8 cellular contexts compared by ENCODE assay signal in genomic region chr22:35540600-35541253, GRCh38. TPM values are rescaled to one million over a fixed set of nuclear protein-coding genes. Genes with fewer than 3 reads are reported as not detected.
A peak's percentile ranks its signal among the peaks of the same experiment; 100 is the strongest.
DNase-seq lines count a peak whose midpoint lies in the region; ATAC-seq, FAIRE-seq and TF ChIP-seq lines count a peak whose summit lies in the region.

RASD2 (plus strand) TSS chr22:35540831; CDS start chr22:35546810, 5,979 bp downstream.

- peaks cover 9 to 13% (median 9%) of the 10 kb centered on the region in 3 donors for H3K4me1 Mint-ChIP-seq in IgD-negative memory B cell
- peaks cover 11 to 25% (median 22%) of the 10 kb centered on the region in 4 donors for H3K4me1 Mint-ChIP-seq in naive thymus-derived CD8-positive, alpha-beta T cell

- CTCF ChIA-PET in endothelial cell of umbilical vein (lab: Charles Lee): interaction anchor here (1.0 to 2.3 kb wide), 6 partner anchors 8 to 110 kb away, joined by 3 to 12 read pairs (median 4); no protein-coding TSS in a partner anchor

- no TSS peak for BruUV-seq in endothelial cell of umbilical vein (replicated peaks; lab: Mats Ljungman, UMichigan)

- H3K9me3 Mint-ChIP-seq in IgD-negative memory B cell: no peaks in the 10 kb centered on the region
- H3K9me3 Mint-ChIP-seq in naive thymus-derived CD8-positive, alpha-beta T cell: no peaks in the 10 kb centered on the region

- H3K4me1 ChIP-seq in ES-I3 (ENCODE audit: insufficient read depth, low read length): peaks cover 13% of the 10 kb centered on the region; the same call in 1 of the 2 replicates
- H3K4me1 ChIP-seq in endothelial cell of umbilical vein (ENCODE audit: control insufficient read depth, extremely low read depth, insufficient read depth, low read length): peaks cover 14% of the 10 kb centered on the region

- H3K36me3 Mint-ChIP-seq in IgD-negative memory B cell: peaks cover 2% of the 10 kb centered on the region
- H3K36me3 Mint-ChIP-seq in naive thymus-derived CD8-positive, alpha-beta T cell: no peaks in the 10 kb centered on the region

- no peaks in the 10 kb centered on the region for H3K79me2 ChIP-seq in endothelial cell of umbilical vein (ENCODE audit: control insufficient read depth, insufficient read depth, low read length)

- H2AFZ ChIP-seq in endothelial cell of umbilical vein (ENCODE audit: low read depth, low read length): peak within 1 kb of the TSS; percentile 92

- H3K9ac ChIP-seq in ES-I3 (ENCODE audit: low read depth, low read length) (peak within 1 kb of the TSS; percentile 60), endothelial cell of umbilical vein (replicated peaks; ENCODE audit: extremely low read depth, insufficient read depth, low read length) (no peak within 1 kb of the TSS)

- H3K27ac Mint-ChIP-seq in IgD-negative memory B cell: no peak within 1 kb of the TSS
- H3K27ac Mint-ChIP-seq in naive thymus-derived CD8-positive, alpha-beta T cell: peak within 1 kb of the TSS in 6 of 10 donors; percentile 18 to 61 (median 49)

- no peaks in the 10 kb centered on the region for H4K20me1 ChIP-seq in endothelial cell of umbilical vein (replicated peaks; ENCODE audit: control insufficient read depth, extremely low read depth, insufficient read depth, low read length)

- no peaks in the 10 kb centered on the region for H3K9me1 ChIP-seq in endothelial cell of umbilical vein (replicated peaks; ENCODE audit: control insufficient read depth, extremely low read depth, insufficient read depth, low read length)

- H3K36me3 ChIP-seq in ES-I3 (ENCODE audit: insufficient read depth, low read length) (no peaks in the 10 kb centered on the region), endothelial cell of umbilical vein (ENCODE audit: control insufficient read depth in 2 of 2, extremely low read depth in 1 of 2, insufficient read depth in 2 of 2, low read length in 2 of 2) (no peaks in the 10 kb centered on the region)

- H3K4me3 ChIP-seq in endothelial cell of umbilical vein (replicated peaks in 1 of 3; ENCODE audit: insufficient read depth in 1 of 3, low read depth in 1 of 3, low read length in 3 of 3): peak within 1 kb of the TSS in 2 of 3 experiments; percentile 24 to 41

- peak within 1 kb of the TSS; percentile 60 to 91 (median 72) for H3K4me3 Mint-ChIP-seq in IgD-negative memory B cell
- peak within 1 kb of the TSS; percentile 68 to 87 (median 76) for H3K4me3 Mint-ChIP-seq in naive thymus-derived CD8-positive, alpha-beta T cell

- no peak for FAIRE-seq in endothelial cell of umbilical vein (lab: Jason Lieb, UNC)

- TF ChIP-seq POLR2A in endothelial cell of umbilical vein (IDR thresholded peaks at IDR 0.05; ENCODE audit: low read depth, low read length): no peak

- peak; percentile 33 to 44 for DNase-seq in activated CD4-positive, alpha-beta T cell treated with anti-CD3 and anti-CD28 coated beads for 4 hours
- no peak for DNase-seq in endothelial cell of umbilical vein (ENCODE audit: low read depth, low spot score)
- DNase-seq in naive thymus-derived CD8-positive, alpha-beta T cell: peak in 7 of 10 donors; percentile 15 to 47 (median 28)
- DNase-seq in superior temporal gyrus (ENCODE audit: extremely low spot score): peak; percentile 41
- DNase-seq in NCI-H2081 treated with DMSO at 0.1 percent for 48 hours (lab: John Stamatoyannopoulos, UW): no peak

- intact Hi-C loops in endothelial cell of umbilical vein (cut with micrococcal nuclease): loop anchor here (5.0 kb wide), 1 partner anchor 68 kb away; no protein-coding TSS in a partner anchor

- no peak within 1 kb of the TSS for H3K27ac ChIP-seq in endothelial cell of umbilical vein (ENCODE audit: insufficient read depth, low read depth, low read length)

- POLR2A ChIA-PET in endothelial cell of umbilical vein (lab: Charles Lee): no interaction called here
- POLR2A ChIA-PET in naive thymus-derived CD8-positive, alpha-beta T cell (lab: Charles Lee): interaction anchor here (0.6 to 2.7 kb wide), 2 partner anchors 11 to 161 kb away, joined by 5 to 15 read pairs; no protein-coding TSS in a partner anchor

- peaks cover 24 to 26% of the 10 kb centered on the region in 2 experiments for H3K27me3 ChIP-seq in endothelial cell of umbilical vein (ENCODE audit: control insufficient read depth in 2 of 2, insufficient read depth in 2 of 2, low read length in 2 of 2)

- no peak for TF ChIP-seq CTCF in endothelial cell of umbilical vein (IDR thresholded peaks at IDR 0.05; ENCODE audit: extremely low read depth in 1 of 2, insufficient read depth in 1 of 2, low read depth in 1 of 2, low read length in 2 of 2)

- ATAC-seq in naive thymus-derived CD8-positive, alpha-beta T cell: peak; percentile 62 to 66
- ATAC-seq in GM21423 (IDR thresholded peaks at IDR 0.05; ENCODE audit: unreplicated experiment): no peak

- no peaks in the 10 kb centered on the region for H3K9me3 ChIP-seq in ES-I3 (ENCODE audit: control insufficient read depth, insufficient read depth, low read length)
- H3K9me3 ChIP-seq in endothelial cell of umbilical vein (replicated peaks; ENCODE audit: control insufficient read depth, insufficient read depth, low read length): no peaks in the 10 kb centered on the region

- H3K27me3 Mint-ChIP-seq in IgD-negative memory B cell: peaks cover 32% of the 10 kb centered on the region
- peaks cover 14 to 45% (median 26%) of the 10 kb centered on the region in 5 donors for H3K27me3 Mint-ChIP-seq in naive thymus-derived CD8-positive, alpha-beta T cell

- peak within 1 kb of the TSS; percentile 78 for H3K4me2 ChIP-seq in endothelial cell of umbilical vein (ENCODE audit: insufficient read depth, low read length)

- dilution Hi-C loops in endothelial cell of umbilical vein (cut with MboI; ENCODE audit: extremely low pct_ligation_motif_present, low sequenced_read_pairs): no loop called here

TF ChIP-seq in endothelial cell of umbilical vein, 7 proteins besides CTCF, POLR2A, EP300 and RAD21:
- no peak for TF ChIP-seq FOS (IDR thresholded peaks at IDR 0.05; ENCODE audit: borderline replicate concordance, insufficient read depth, low read length)

RNA-seq across cellular contexts. Expression of gene RASD2, which starts in this region (rescaled TPM):
- polyA plus RNA-seq in IgD-negative memory B cell: not detected
- not detected in 2 replicates for total RNA-seq in endothelial cell of umbilical vein
- polyA plus RNA-seq in endothelial cell of umbilical vein: not detected in 2 replicates
- 0.01 TPM in 1 of 2 replicates, not detected in the other for polyA plus RNA-seq in endothelial cell of umbilical vein (2011; cell fraction: cytosol; rRNA removed)
- polyA plus RNA-seq in endothelial cell of umbilical vein (2011; cell fraction: nucleus; rRNA removed): not detected in 2 replicates
- polyA plus RNA-seq in endothelial cell of umbilical vein (2012): not detected in 2 replicates
- not detected in 2 replicates for polyA minus RNA-seq in endothelial cell of umbilical vein
- polyA minus RNA-seq in endothelial cell of umbilical vein (2011; cell fraction: cytosol; rRNA and poly(A)+ RNA removed): not detected
- not detected in 2 replicates for polyA minus RNA-seq in endothelial cell of umbilical vein (2011; cell fraction: nucleus; rRNA and poly(A)+ RNA removed)
- not detected for total RNA-seq in naive thymus-derived CD8-positive, alpha-beta T cell
- under 1 TPM in 1 of 3 donors, not detected in 2; 0.11 TPM for polyA plus RNA-seq in naive thymus-derived CD8-positive, alpha-beta T cell

Comparison
In these comparisons a context has a peak if more than half of its experiments do, and no peak if none do; other contexts are left out.
1. Peak in DNase-seq and ATAC-seq in naive thymus-derived CD8-positive, alpha-beta T cell; RNA of the gene not detected or under 1 TPM.
2. H3K27ac Mint-ChIP-seq: peak in naive thymus-derived CD8-positive, alpha-beta T cell (6 of 10); none in IgD-negative memory B cell (0 of 3).
3. DNase-seq: peak in activated CD4-positive, alpha-beta T cell treated with anti-CD3 and anti-CD28 coated beads for 4 hours (2 of 2) and superior temporal gyrus (single experiment); none in endothelial cell of umbilical vein (single experiment) and NCI-H2081 treated with DMSO at 0.1 percent for 48 hours (single experiment).